In genomic region chr20:38804682-38805501, GRCh38 we compare ENCODE assay signal across 8 cellular contexts. TPM values are rescaled to one million over a fixed set of nuclear protein-coding genes. Genes with fewer than 3 reads are reported as not detected.
A peak's percentile ranks its signal among the peaks of the same experiment; 100 is the strongest.
DNase-seq lines count a peak whose midpoint lies in the region; ATAC-seq and TF ChIP-seq lines count a peak whose summit lies in the region.

No MANE protein-coding gene starts in this region.

- peak overlapping the region; percentile 15 for H3K27ac ChIP-seq in duodenal mucosa (ENCODE audit: low read depth, low read length)
- H3K27ac ChIP-seq in stomach: peak overlapping the region; percentile 63 to 81 (median 71)

- ATAC-seq in HG03571 (IDR thresholded peaks at IDR 0.05; ENCODE audit: unreplicated experiment): peak; percentile 41

- H3K4me3 ChIP-seq in duodenal mucosa (ENCODE audit: low read depth in 1 of 2, low read length in 2 of 2): peak overlapping the region; percentile 59 to 69
- H3K4me3 ChIP-seq in stomach: peak overlapping the region; percentile 53 to 66 (median 56)

- intact Hi-C loops in activated CD4-positive, alpha-beta T cell treated with anti-CD3 and anti-CD28 coated beads, Interleukin-2, amount 10 ng/mL, durations not matched to agents 24 days and 14 days (cut with micrococcal nuclease): loop anchor here (1.0 to 2.0 kb wide), 6 partner anchors 18 to 88 kb away; partner anchors contain the start of gene ACTR5
- intact Hi-C loops in stomach (cut with DNase I; ENCODE audit: low total_unique reads): no loop called here

- TF ChIP-seq EP300 in stomach (IDR thresholded peaks at IDR 0.05): no peak

- no peaks in the 10 kb centered on the region for H3K9me3 Mint-ChIP-seq in activated CD4-positive, alpha-beta T cell treated with anti-CD3 and anti-CD28 coated beads, Interleukin-2, amount 10 ng/mL, durations not matched to agents 24 days and 14 days
- H3K9me3 Mint-ChIP-seq in nephron: no peaks in the 10 kb centered on the region

- in situ Hi-C loops in GM13977 (cut with MboI; ENCODE audit: low pct_unique_long_range_greater_than_20kb, low sequenced_read_pairs, unreplicated experiment): no loop called here

- H3K4me3 Mint-ChIP-seq in activated CD4-positive, alpha-beta T cell treated with anti-CD3 and anti-CD28 coated beads, Interleukin-2, amount 10 ng/mL, durations not matched to agents 24 days and 14 days: peak overlapping the region; percentile 89
- peak overlapping the region; percentile 75 to 80 (median 76) for H3K4me3 Mint-ChIP-seq in nephron

- no peaks in the 10 kb centered on the region for H3K27me3 Mint-ChIP-seq in activated CD4-positive, alpha-beta T cell treated with anti-CD3 and anti-CD28 coated beads, Interleukin-2, amount 10 ng/mL, durations not matched to agents 24 days and 14 days
- H3K27me3 Mint-ChIP-seq in nephron (ENCODE audit: low read depth): peaks cover 57% of the 10 kb centered on the region

- peaks cover 45% of the 10 kb centered on the region for H3K4me1 Mint-ChIP-seq in activated CD4-positive, alpha-beta T cell treated with anti-CD3 and anti-CD28 coated beads, Interleukin-2, amount 10 ng/mL, durations not matched to agents 24 days and 14 days
- H3K4me1 Mint-ChIP-seq in nephron: peaks cover 6% of the 10 kb centered on the region

- TF ChIP-seq CTCF in GM13977 (IDR thresholded peaks at IDR 0.05; ENCODE audit: extremely low read depth, insufficient read depth, missing control alignments) (no peak), nephron (IDR thresholded peaks at IDR 0.05; ENCODE audit: unreplicated experiment in 3 of 3) (no peak), stomach (IDR thresholded peaks at IDR 0.05) (no peak)

- no peaks in the 10 kb centered on the region for H3K36me3 ChIP-seq in duodenal mucosa (ENCODE audit: control insufficient read depth in 1 of 2, insufficient read depth in 2 of 2, low read length in 2 of 2)
- no peaks in the 10 kb centered on the region for H3K36me3 ChIP-seq in stomach

- H3K9me3 ChIP-seq in duodenal mucosa (ENCODE audit: control insufficient read depth in 1 of 2, low read length in 2 of 2) (no peaks in the 10 kb centered on the region), stomach (no peaks in the 10 kb centered on the region)

- TF ChIP-seq POLR2A in stomach (IDR thresholded peaks at IDR 0.05): no peak

- peak overlapping the region; percentile 96 for H3K27ac Mint-ChIP-seq in activated CD4-positive, alpha-beta T cell treated with anti-CD3 and anti-CD28 coated beads, Interleukin-2, amount 10 ng/mL, durations not matched to agents 24 days and 14 days
- no peak overlapping the region for H3K27ac Mint-ChIP-seq in nephron

- H3K27me3 ChIP-seq in duodenal mucosa (ENCODE audit: control insufficient read depth in 1 of 2, insufficient read depth in 2 of 2, low read length in 2 of 2): peaks cover 17 to 28% of the 10 kb centered on the region in 2 donors
- H3K27me3 ChIP-seq in stomach: peaks cover 4 to 56% (median 35%) of the 10 kb centered on the region in 3 donors

- 45 to 51% (median 47%) methylated on average over 18 of the region's 18 CpGs for WGBS in stomach, 5 donors

- peak; percentile 63 for DNase-seq in GM13977 (ENCODE audit: low spot score)
- peak; percentile 95 for DNase-seq in activated CD4-positive, alpha-beta T cell treated with anti-CD3 and anti-CD28 coated beads, Interleukin-2, amount 10 ng/mL, durations not matched to agents 24 days and 14 days
- DNase-seq in stomach: peak; percentile 43
- no peak for DNase-seq in H4 (ENCODE audit: low spot score)
- no peak for DNase-seq in RKO (ENCODE audit: low spot score)

- H3K36me3 Mint-ChIP-seq in activated CD4-positive, alpha-beta T cell treated with anti-CD3 and anti-CD28 coated beads, Interleukin-2, amount 10 ng/mL, durations not matched to agents 24 days and 14 days (ENCODE audit: low read depth): peaks cover 28% of the 10 kb centered on the region
- no peaks in the 10 kb centered on the region for H3K36me3 Mint-ChIP-seq in nephron (ENCODE audit: low read depth)

- H3K9ac ChIP-seq in duodenal mucosa (ENCODE audit: low read depth in 1 of 2, low read length in 2 of 2): peak overlapping the region; percentile 13 to 25

- H3K4me1 ChIP-seq in duodenal mucosa (ENCODE audit: control insufficient read depth in 1 of 2, insufficient read depth in 2 of 2, low read length in 2 of 2): peaks cover 9% of the 10 kb centered on the region in 2 donors
- H3K4me1 ChIP-seq in stomach: peaks cover 15 to 26% (median 18%) of the 10 kb centered on the region in 4 donors

RNA-seq across cellular contexts. Expression of gene PPP1R16B, which starts 0.6 kb away (rescaled TPM):
- total RNA-seq in activated CD4-positive, alpha-beta T cell treated with anti-CD3 and anti-CD28 coated beads, Interleukin-2, amount 10 ng/mL, durations not matched to agents 24 days and 14 days: 133 TPM in 2 replicates
- total RNA-seq in stomach: 10 to 100 TPM in 3 of 5 donors, 1 to 10 TPM in 2; 5.2 to 18.7 (median 11.0) TPM
- 1 to 10 TPM; 1.2 to 1.5 (median 1.5) TPM for polyA plus RNA-seq in stomach
- 0.16 TPM in 1 of 2 replicates, not detected in the other for total RNA-seq in H4 (2014; rRNA removed; shearing (Covaris generic))

RNA-seq across cellular contexts. Expression of gene ACTR5, which starts 56.6 kb away (rescaled TPM):
- 15.2 and 15.8 TPM in 2 replicates for total RNA-seq in activated CD4-positive, alpha-beta T cell treated with anti-CD3 and anti-CD28 coated beads, Interleukin-2, amount 10 ng/mL, durations not matched to agents 24 days and 14 days
- 10 to 100 TPM in 2 of 5 donors, 1 to 10 TPM in 3; 3.6 to 68.1 (median 8.4) TPM for total RNA-seq in stomach
- polyA plus RNA-seq in stomach: 1 to 10 TPM; 4.7 to 6.0 (median 5.7) TPM
- 5.9 and 10.3 TPM in 2 replicates for total RNA-seq in H4 (2014; rRNA removed; shearing (Covaris generic))

Comparison
In these comparisons a context has a peak if more than half of its experiments do, and no peak if none do; other contexts are left out.
1. DNase-seq: peak in GM13977 (single experiment), activated CD4-positive, alpha-beta T cell treated with anti-CD3 and anti-CD28 coated beads, Interleukin-2, amount 10 ng/mL, durations not matched to agents 24 days and 14 days (single experiment) and stomach (single experiment); none in H4 (single experiment) and RKO (single experiment).